In genomic region chr13:29573190-29573589, GRCh38 we compare ENCODE assay signal across 9 cellular contexts.
DNase-seq lines count a peak whose midpoint lies in the region; ATAC-seq lines count a peak whose summit lies in the region.
"Had no signal": no experiment of that assay in that cellular context is flagged by ENCODE, and none has a peak within 500 bp of the region (broad histone marks: within the 10 kb centered on the region; RNA-seq: fewer than 3 reads in every experiment).

No MANE protein-coding gene starts in this region.

- peak; percentile 77 for DNase-seq in SKM-1 treated with dmso at 0.1 percent for 144 hours (lab: John Stamatoyannopoulos, UW; ENCODE audit: unreplicated experiment)
- DNase-seq in kidney tubule cell (ENCODE audit: low spot score) = peak; percentile 27
- no peak for DNase-seq in ecto neural progenitor cell (ENCODE audit: low spot score)
- DNase-seq in effector CD8-positive, alpha-beta T cell (lab: John Stamatoyannopoulos, UW) = no peak
- no peak for DNase-seq in HK-2 (ENCODE audit: unreplicated experiment)
- no peak for DNase-seq in NCI-H345 (lab: John Stamatoyannopoulos, UW)

- peaks cover 65% of the 10 kb centered on the region for H3K36me3 ChIP-seq in BLaER1

- no peaks in the 10 kb centered on the region for H3K9me3 ChIP-seq in BLaER1
- H3K9me3 ChIP-seq: psoas muscle had no signal

- H3K27ac ChIP-seq in BLaER1 = no peak overlapping the region
- H3K27ac ChIP-seq: psoas muscle had no signal

- H3K27me3 ChIP-seq in BLaER1 = no peaks in the 10 kb centered on the region

- peaks cover 10% of the 10 kb centered on the region for H3K4me1 ChIP-seq in BLaER1
- H3K4me1 ChIP-seq: psoas muscle had no signal

- peak overlapping the region; percentile 5; the same call in 1 of the 2 replicates for H3K4me2 ChIP-seq in BLaER1

- H4K20me1 ChIP-seq in BLaER1 = peaks cover 100% of the 10 kb centered on the region

- peak; percentile 62 for ATAC-seq in GM21576 (IDR thresholded peaks at IDR 0.05; ENCODE audit: unreplicated experiment)

- no peak overlapping the region for H3K4me3 ChIP-seq in BLaER1
- H3K4me3 ChIP-seq: psoas muscle had no signal

- H3K9ac ChIP-seq in BLaER1 = no peak overlapping the region

Comparison
In these comparisons a context has a peak if more than half of its experiments do, and no peak if none do; other contexts are left out.
1. DNase-seq: peak in SKM-1 treated with dmso at 0.1 percent for 144 hours (single experiment) and kidney tubule cell (single experiment); none in ecto neural progenitor cell (single experiment), effector CD8-positive, alpha-beta T cell (single experiment), HK-2 (single experiment) and NCI-H345 (single experiment).